8 cellular contexts compared by ENCODE assay signal in genomic region chr1:229508823-229509337, GRCh38. TPM values are rescaled to one million over a fixed set of nuclear protein-coding genes. Genes with fewer than 3 reads are reported as not detected.
A peak's percentile ranks its signal among the peaks of the same experiment; 100 is the strongest.
DNase-seq lines count a peak whose midpoint lies in the region; ATAC-seq, FAIRE-seq and TF ChIP-seq lines count a peak whose summit lies in the region.

No MANE protein-coding gene starts in this region.

- H3K27me3 Mint-ChIP-seq in naive B cell = no peaks in the 10 kb centered on the region

- H3K27ac Mint-ChIP-seq in naive B cell = peak overlapping the region; percentile 96 to 99 (median 98)

- H3K9me3 Mint-ChIP-seq in naive B cell = peaks cover 0 to 1% (median 0%) of the 10 kb centered on the region in 7 donors

- H3K4me2 ChIP-seq in OCI-LY3 (ENCODE audit: low read length) = peak overlapping the region; percentile 88

- H3K79me2 ChIP-seq in OCI-LY3 (ENCODE audit: low read length) = peaks cover 31% of the 10 kb centered on the region

- TF ChIP-seq CTCF in GM06990 (IDR thresholded peaks at IDR 0.05; ENCODE audit: insufficient read depth, low read length, poor library complexity, severe bottlenecking) (no peak), OCI-LY3 (IDR thresholded peaks at IDR 0.05; ENCODE audit: low read depth, low read length) (no peak)

- DNase-seq in GM06990 (ENCODE audit: extremely low read depth, insufficient read length) = no peak
- no peak for DNase-seq in naive B cell
- DNase-seq in NCI-H226 = no peak
- DNase-seq in T1000 (lab: John Stamatoyannopoulos, UW) = no peak
- DNase-seq in HTR-8/SVneo (ENCODE audit: insufficient read length, low spot score) = no peak

- H3K4me1 ChIP-seq in OCI-LY3 (ENCODE audit: low read length) (peaks cover 13% of the 10 kb centered on the region), duodenal mucosa (ENCODE audit: control insufficient read depth in 1 of 2, insufficient read depth in 2 of 2, low read length in 2 of 2) (peaks cover 14 to 15% of the 10 kb centered on the region in 2 donors)

- H3K27me3 ChIP-seq in GM06990 (replicated peaks; ENCODE audit: control insufficient read depth, insufficient read depth, low read length) = no peaks in the 10 kb centered on the region
- H3K27me3 ChIP-seq in OCI-LY3 (ENCODE audit: low read depth, low read length) = no peaks in the 10 kb centered on the region
- no peaks in the 10 kb centered on the region for H3K27me3 ChIP-seq in duodenal mucosa (ENCODE audit: control insufficient read depth in 1 of 2, insufficient read depth in 2 of 2, low read length in 2 of 2)

- H3K9me3 ChIP-seq in OCI-LY3 (ENCODE audit: insufficient read depth, low read length) = no peaks in the 10 kb centered on the region
- no peaks in the 10 kb centered on the region for H3K9me3 ChIP-seq in duodenal mucosa (ENCODE audit: control insufficient read depth in 1 of 2, low read length in 2 of 2)

- H3K36me3 ChIP-seq in GM06990 (ENCODE audit: control insufficient read depth, insufficient read depth, low read length) (no peaks in the 10 kb centered on the region), OCI-LY3 (replicated peaks; ENCODE audit: low read depth, low read length) (peaks cover 12% of the 10 kb centered on the region), duodenal mucosa (ENCODE audit: control insufficient read depth in 1 of 2, insufficient read depth in 2 of 2, low read length in 2 of 2) (peaks cover 0 to 11% of the 10 kb centered on the region in 2 donors)

- peak overlapping the region; percentile 99 for H2AFZ ChIP-seq in OCI-LY3 (ENCODE audit: low read depth, low read length)

- H3K27ac ChIP-seq in OCI-LY3 (ENCODE audit: low read length) = 0 out of 2 replicates have a peak overlapping the region, but pooled peaks have one; percentile 39
- H3K27ac ChIP-seq in duodenal mucosa (ENCODE audit: low read depth, low read length) = peak overlapping the region; percentile 93

- peak overlapping the region; percentile 87 to 98 (median 94) for H3K4me3 Mint-ChIP-seq in naive B cell

- peak overlapping the region; percentile 88 for H3K4me3 ChIP-seq in GM06990 (replicated peaks; ENCODE audit: low read depth, low read length)
- peak overlapping the region; percentile 95 for H3K4me3 ChIP-seq in OCI-LY3 (ENCODE audit: low read length)
- peak overlapping the region; percentile 84 to 89 for H3K4me3 ChIP-seq in duodenal mucosa (ENCODE audit: low read depth in 1 of 2, low read length in 2 of 2)

- FAIRE-seq in HTR-8/SVneo (lab: Jason Lieb, UNC) = no peak

- H3K9ac ChIP-seq in OCI-LY3 (ENCODE audit: low read length) (peak overlapping the region; percentile 83), duodenal mucosa (ENCODE audit: low read depth in 1 of 2, low read length in 2 of 2) (peak overlapping the region; percentile 94 to 95)

- no peaks in the 10 kb centered on the region for H4K20me1 ChIP-seq in OCI-LY3 (ENCODE audit: insufficient read depth, low read length)

- no peak for ATAC-seq in naive B cell (ENCODE audit: low read depth in 2 of 2)
- no peak for ATAC-seq in GM18517 (IDR thresholded peaks at IDR 0.05; ENCODE audit: unreplicated experiment)

- H3K36me3 Mint-ChIP-seq in naive B cell = no peaks in the 10 kb centered on the region

- H3K4me1 Mint-ChIP-seq in naive B cell = peaks cover 10 to 24% (median 14%) of the 10 kb centered on the region in 3 donors

RNA-seq across cellular contexts. Expression of gene NUP133, which starts 0.7 kb away (rescaled TPM):
- 10 to 100 TPM; 17.7 to 20.9 (median 20.2) TPM for polyA plus RNA-seq in naive B cell (ENCODE audit: low read depth in 6 of 6)

RNA-seq across cellular contexts. Expression of gene ABCB10, which starts 49.6 kb away (rescaled TPM):
- 10 to 100 TPM in 4 of 6 donors, 1 to 10 TPM in 2; 8.0 to 26.2 (median 11.5) TPM for polyA plus RNA-seq in naive B cell (ENCODE audit: low read depth in 6 of 6)
